1 cellular context compared by ENCODE assay signal in the genomic region with DNA sequence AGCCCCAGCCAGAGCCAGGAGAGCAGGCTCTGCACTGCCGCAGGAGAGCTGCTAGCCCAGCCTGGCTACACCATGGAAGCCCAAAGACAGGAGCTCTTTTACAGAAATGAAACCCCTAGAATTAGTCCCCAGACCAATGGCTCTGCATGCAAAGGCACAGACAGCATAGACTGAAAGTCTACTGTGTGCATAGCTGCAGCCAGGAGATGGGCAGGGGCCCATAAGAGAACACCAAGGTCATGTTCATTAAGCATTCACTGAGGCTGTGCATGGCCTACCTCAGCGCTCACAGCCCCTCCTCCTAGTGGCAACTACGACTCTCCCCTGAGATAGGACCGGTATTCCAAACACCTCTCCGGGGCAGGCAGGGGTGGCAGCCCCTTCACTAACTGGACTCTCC.
TF ChIP-seq lines count a peak whose summit lies in the region.

No MANE protein-coding gene starts in this region.

TF ChIP-seq in HepG2, 621 proteins besides CTCF, POLR2A, EP300 and RAD21 (continues in another document):
- TF ChIP-seq HOXA3 (CRISPR knock-in tag; IDR thresholded peaks at IDR 0.05) (peak; percentile 41; the same call in 1 of the 2 replicates), PHF20 (CRISPR knock-in tag; IDR thresholded peaks at IDR 0.05) (0 out of 2 replicates have a peak, but pooled peaks have one; percentile 9), MED8 (CRISPR knock-in tag; IDR thresholded peaks at IDR 0.05; ENCODE audit: insufficient replicate concordance) (no peak), SIN3A (IDR thresholded peaks at IDR 0.05; ENCODE audit: borderline replicate concordance, low read depth, low read length) (no peak), SALL1 (CRISPR knock-in tag; IDR thresholded peaks at IDR 0.05) (peak; percentile 62; the same call in 1 of the 2 replicates), ZNF572 (CRISPR knock-in tag; IDR thresholded peaks at IDR 0.05) (no peak), ZNF367 (CRISPR knock-in tag; IDR thresholded peaks at IDR 0.05; ENCODE audit: borderline replicate concordance) (0 out of 2 replicates have a peak, but pooled peaks have one; percentile 47), LCORL (IDR thresholded peaks at IDR 0.05) (no peak), LCORL (CRISPR knock-in tag; IDR thresholded peaks at IDR 0.05) (0 out of 2 replicates have a peak, but pooled peaks have one; percentile 15), GATAD2A (CRISPR knock-in tag; IDR thresholded peaks at IDR 0.05) (peak; percentile 56), ZNF788 (CRISPR knock-in tag; IDR thresholded peaks at IDR 0.05; ENCODE audit: borderline replicate concordance) (no peak), PRMT3 (CRISPR knock-in tag; IDR thresholded peaks at IDR 0.05; ENCODE audit: borderline replicate concordance, low read depth) (no peak), STAG1 (CRISPR knock-in tag; IDR thresholded peaks at IDR 0.05) (peak; percentile 48), ZNF761 (CRISPR knock-in tag; conservative IDR thresholded peaks at IDR 0.05) (0 out of 2 replicates have a peak, but pooled peaks have one; percentile 42), ZHX1 (CRISPR knock-in tag; IDR thresholded peaks at IDR 0.05; ENCODE audit: low read depth) (0 out of 2 replicates have a peak, but pooled peaks have one; percentile 32), GZF1 (CRISPR knock-in tag; IDR thresholded peaks at IDR 0.05) (no peak), IRF2 (CRISPR knock-in tag; IDR thresholded peaks at IDR 0.05) (0 out of 2 replicates have a peak, but pooled peaks have one; percentile 19), BCL6 (CRISPR knock-in tag; IDR thresholded peaks at IDR 0.05) (peak; percentile 69), IKZF5 (CRISPR knock-in tag; IDR thresholded peaks at IDR 0.05) (peak; percentile 49; the same call in 1 of the 2 replicates), ZSCAN29 (CRISPR knock-in tag; conservative IDR thresholded peaks at IDR 0.05) (peak; percentile 61; the same call in 1 of the 2 replicates), ZBTB7A (CRISPR knock-in tag; IDR thresholded peaks at IDR 0.05) (0 out of 2 replicates have a peak, but pooled peaks have one; percentile 32), ZFX (CRISPR knock-in tag; IDR thresholded peaks at IDR 0.05; ENCODE audit: low read depth) (peak; percentile 62), MTF1 (CRISPR knock-in tag; IDR thresholded peaks at IDR 0.05) (peak; percentile 58; the same call in 1 of the 2 replicates), ZNF614 (CRISPR knock-in tag; IDR thresholded peaks at IDR 0.05; ENCODE audit: borderline replicate concordance) (peak; percentile 40; the same call in 1 of the 2 replicates), RFX5 (IDR thresholded peaks at IDR 0.05; ENCODE audit: low read depth, low read length) (no peak), SRY (CRISPR knock-in tag; IDR thresholded peaks at IDR 0.05) (0 out of 2 replicates have a peak, but pooled peaks have one; percentile 33), MIXL1 (CRISPR knock-in tag; IDR thresholded peaks at IDR 0.05) (peak; percentile 57; the same call in 1 of the 2 replicates), ZNF687 (CRISPR knock-in tag; IDR thresholded peaks at IDR 0.05) (0 out of 2 replicates have a peak, but pooled peaks have one; percentile 13), SOX13 (IDR thresholded peaks at IDR 0.05) (no peak), SOX13 (CRISPR knock-in tag; conservative IDR thresholded peaks at IDR 0.05 in 1 of 2, IDR thresholded peaks at IDR 0.05 in 1 of 2) (peak in 1 of 2 experiments; percentile 22; a peak in 1 of 4 replicates), SMARCC2 (IDR thresholded peaks at IDR 0.05) (no peak)
- TF ChIP-seq, protein P1, sequence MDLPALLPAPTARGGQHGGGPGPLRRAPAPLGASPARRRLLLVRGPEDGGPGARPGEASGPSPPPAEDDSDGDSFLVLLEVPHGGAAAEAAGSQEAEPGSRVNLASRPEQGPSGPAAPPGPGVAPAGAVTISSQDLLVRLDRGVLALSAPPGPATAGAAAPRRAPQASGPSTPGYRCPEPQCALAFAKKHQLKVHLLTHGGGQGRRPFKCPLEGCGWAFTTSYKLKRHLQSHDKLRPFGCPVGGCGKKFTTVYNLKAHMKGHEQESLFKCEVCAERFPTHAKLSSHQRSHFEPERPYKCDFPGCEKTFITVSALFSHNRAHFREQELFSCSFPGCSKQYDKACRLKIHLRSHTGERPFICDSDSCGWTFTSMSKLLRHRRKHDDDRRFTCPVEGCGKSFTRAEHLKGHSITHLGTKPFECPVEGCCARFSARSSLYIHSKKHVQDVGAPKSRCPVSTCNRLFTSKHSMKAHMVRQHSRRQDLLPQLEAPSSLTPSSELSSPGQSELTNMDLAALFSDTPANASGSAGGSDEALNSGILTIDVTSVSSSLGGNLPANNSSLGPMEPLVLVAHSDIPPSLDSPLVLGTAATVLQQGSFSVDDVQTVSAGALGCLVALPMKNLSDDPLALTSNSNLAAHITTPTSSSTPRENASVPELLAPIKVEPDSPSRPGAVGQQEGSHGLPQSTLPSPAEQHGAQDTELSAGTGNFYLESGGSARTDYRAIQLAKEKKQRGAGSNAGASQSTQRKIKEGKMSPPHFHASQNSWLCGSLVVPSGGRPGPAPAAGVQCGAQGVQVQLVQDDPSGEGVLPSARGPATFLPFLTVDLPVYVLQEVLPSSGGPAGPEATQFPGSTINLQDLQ (CRISPR knock-in tag; IDR thresholded peaks at IDR 0.05), result 0 out of 2 replicates have a peak, but pooled peaks have one; percentile 16
- TF ChIP-seq, protein P2, sequence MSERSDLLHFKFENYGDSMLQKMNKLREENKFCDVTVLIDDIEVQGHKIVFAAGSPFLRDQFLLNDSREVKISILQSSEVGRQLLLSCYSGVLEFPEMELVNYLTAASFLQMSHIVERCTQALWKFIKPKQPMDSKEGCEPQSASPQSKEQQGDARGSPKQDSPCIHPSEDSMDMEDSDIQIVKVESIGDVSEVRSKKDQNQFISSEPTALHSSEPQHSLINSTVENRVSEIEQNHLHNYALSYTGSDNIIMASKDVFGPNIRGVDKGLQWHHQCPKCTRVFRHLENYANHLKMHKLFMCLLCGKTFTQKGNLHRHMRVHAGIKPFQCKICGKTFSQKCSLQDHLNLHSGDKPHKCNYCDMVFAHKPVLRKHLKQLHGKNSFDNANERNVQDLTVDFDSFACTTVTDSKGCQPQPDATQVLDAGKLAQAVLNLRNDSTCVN (CRISPR knock-in tag; IDR thresholded peaks at IDR 0.05; ENCODE audit: borderline replicate concordance), result 0 out of 2 replicates have a peak, but pooled peaks have one; percentile 33
- TF ChIP-seq, protein P3, sequence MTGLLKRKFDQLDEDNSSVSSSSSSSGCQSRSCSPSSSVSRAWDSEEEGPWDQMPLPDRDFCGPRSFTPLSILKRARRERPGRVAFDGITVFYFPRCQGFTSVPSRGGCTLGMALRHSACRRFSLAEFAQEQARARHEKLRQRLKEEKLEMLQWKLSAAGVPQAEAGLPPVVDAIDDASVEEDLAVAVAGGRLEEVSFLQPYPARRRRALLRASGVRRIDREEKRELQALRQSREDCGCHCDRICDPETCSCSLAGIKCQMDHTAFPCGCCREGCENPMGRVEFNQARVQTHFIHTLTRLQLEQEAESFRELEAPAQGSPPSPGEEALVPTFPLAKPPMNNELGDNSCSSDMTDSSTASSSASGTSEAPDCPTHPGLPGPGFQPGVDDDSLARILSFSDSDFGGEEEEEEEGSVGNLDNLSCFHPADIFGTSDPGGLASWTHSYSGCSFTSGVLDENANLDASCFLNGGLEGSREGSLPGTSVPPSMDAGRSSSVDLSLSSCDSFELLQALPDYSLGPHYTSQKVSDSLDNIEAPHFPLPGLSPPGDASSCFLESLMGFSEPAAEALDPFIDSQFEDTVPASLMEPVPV (CRISPR knock-in tag; IDR thresholded peaks at IDR 0.05), result no peak
- TF ChIP-seq, protein P4, sequence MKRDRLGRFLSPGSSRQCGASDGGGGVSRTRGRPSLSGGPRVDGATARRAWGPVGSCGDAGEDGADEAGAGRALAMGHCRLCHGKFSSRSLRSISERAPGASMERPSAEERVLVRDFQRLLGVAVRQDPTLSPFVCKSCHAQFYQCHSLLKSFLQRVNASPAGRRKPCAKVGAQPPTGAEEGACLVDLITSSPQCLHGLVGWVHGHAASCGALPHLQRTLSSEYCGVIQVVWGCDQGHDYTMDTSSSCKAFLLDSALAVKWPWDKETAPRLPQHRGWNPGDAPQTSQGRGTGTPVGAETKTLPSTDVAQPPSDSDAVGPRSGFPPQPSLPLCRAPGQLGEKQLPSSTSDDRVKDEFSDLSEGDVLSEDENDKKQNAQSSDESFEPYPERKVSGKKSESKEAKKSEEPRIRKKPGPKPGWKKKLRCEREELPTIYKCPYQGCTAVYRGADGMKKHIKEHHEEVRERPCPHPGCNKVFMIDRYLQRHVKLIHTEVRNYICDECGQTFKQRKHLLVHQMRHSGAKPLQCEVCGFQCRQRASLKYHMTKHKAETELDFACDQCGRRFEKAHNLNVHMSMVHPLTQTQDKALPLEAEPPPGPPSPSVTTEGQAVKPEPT (CRISPR knock-in tag; IDR thresholded peaks at IDR 0.05; ENCODE audit: low read depth), result peak; percentile 45; the same call in 1 of the 2 replicates
- TF ChIP-seq, protein P5, sequence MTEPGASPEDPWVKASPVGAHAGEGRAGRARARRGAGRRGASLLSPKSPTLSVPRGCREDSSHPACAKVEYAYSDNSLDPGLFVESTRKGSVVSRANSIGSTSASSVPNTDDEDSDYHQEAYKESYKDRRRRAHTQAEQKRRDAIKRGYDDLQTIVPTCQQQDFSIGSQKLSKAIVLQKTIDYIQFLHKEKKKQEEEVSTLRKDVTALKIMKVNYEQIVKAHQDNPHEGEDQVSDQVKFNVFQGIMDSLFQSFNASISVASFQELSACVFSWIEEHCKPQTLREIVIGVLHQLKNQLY (CRISPR knock-in tag; IDR thresholded peaks at IDR 0.05), result no peak
- TF ChIP-seq, protein P6, sequence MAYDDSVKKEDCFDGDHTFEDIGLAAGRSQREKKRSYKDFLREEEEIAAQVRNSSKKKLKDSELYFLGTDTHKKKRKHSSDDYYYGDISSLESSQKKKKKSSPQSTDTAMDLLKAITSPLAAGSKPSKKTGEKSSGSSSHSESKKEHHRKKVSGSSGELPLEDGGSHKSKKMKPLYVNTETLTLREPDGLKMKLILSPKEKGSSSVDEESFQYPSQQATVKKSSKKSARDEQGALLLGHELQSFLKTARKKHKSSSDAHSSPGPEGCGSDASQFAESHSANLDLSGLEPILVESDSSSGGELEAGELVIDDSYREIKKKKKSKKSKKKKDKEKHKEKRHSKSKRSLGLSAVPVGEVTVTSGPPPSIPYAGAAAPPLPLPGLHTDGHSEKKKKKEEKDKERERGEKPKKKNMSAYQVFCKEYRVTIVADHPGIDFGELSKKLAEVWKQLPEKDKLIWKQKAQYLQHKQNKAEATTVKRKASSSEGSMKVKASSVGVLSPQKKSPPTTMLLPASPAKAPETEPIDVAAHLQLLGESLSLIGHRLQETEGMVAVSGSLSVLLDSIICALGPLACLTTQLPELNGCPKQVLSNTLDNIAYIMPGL (CRISPR knock-in tag; IDR thresholded peaks at IDR 0.05; ENCODE audit: borderline replicate concordance in 1 of 2, low read depth in 1 of 2), result 0 out of 4 replicates have a peak, but pooled peaks of 1 of the 2 experiments have one; percentile 24
